8 cellular contexts compared by ENCODE assay signal in genomic region chr12:124493809-124494750, GRCh38.
A peak's percentile ranks its signal among the peaks of the same experiment; 100 is the strongest.
DNase-seq lines count a peak whose midpoint lies in the region; ATAC-seq and TF ChIP-seq lines count a peak whose summit lies in the region.

No MANE protein-coding gene starts in this region.

- BruUV-seq in MCF 10A (replicated peaks; lab: Mats Ljungman, UMichigan) = no TSS peak

- H3K27ac Mint-ChIP-seq in MCF 10A (ENCODE audit: low read depth, unreplicated experiment) = no peak overlapping the region

- no peak for TF ChIP-seq CTCF in MCF 10A (IDR thresholded peaks at IDR 0.05; ENCODE audit: unreplicated experiment)

- intact Hi-C loops in MCF 10A (cut with micrococcal nuclease) = no loop called here

- peaks cover 37% of the 10 kb centered on the region for H3K36me3 Mint-ChIP-seq in MCF 10A (ENCODE audit: insufficient read depth, unreplicated experiment)

- CTCF ChIA-PET in MCF 10A (lab: Yijun Ruan, JAX) = interaction anchor here (0.7 to 0.8 kb wide), 2 partner anchors 11 to 134 kb away, joined by 3 to 6 read pairs; no protein-coding TSS in a partner anchor

- DNase-seq in activated naive CD4-positive, alpha-beta T cell treated with Interleukin-2 at 50 U/mL for 16 hours = peak; percentile 64
- DNase-seq in activated naive CD4-positive, alpha-beta T cell (lab: John Stamatoyannopoulos, UW) = no peak
- DNase-seq in activated T-cell treated with anti-CD3 and anti-CD28 coated beads for 48 hours (ENCODE audit: low read depth) (peak; percentile 50), MCF 10A (ENCODE audit: unreplicated experiment) (no peak), NCI-H1092 (lab: John Stamatoyannopoulos, UW) (no peak), NCI-H2107 (lab: John Stamatoyannopoulos, UW) (no peak)
- DNase-seq in stimulated activated CD8-positive, alpha-beta memory T cell treated with anti-CD3 and anti-CD28 coated beads, Interleukin-12 subunit alpha, Interleukin-12 subunit beta, amount 100 ng/mL, for 4 hours (ENCODE audit: low read depth) = peak; percentile 39

- H3K4me3 Mint-ChIP-seq in MCF 10A (ENCODE audit: unreplicated experiment) = no peak overlapping the region

- POLR2A ChIA-PET in MCF 10A (lab: Yijun Ruan, JAX) = interaction anchor here (1.0 kb wide), 2 partner anchors 16 to 25 kb away, joined by 3 read pairs; no protein-coding TSS in a partner anchor

- no peaks in the 10 kb centered on the region for H3K27me3 Mint-ChIP-seq in MCF 10A (ENCODE audit: insufficient read depth, unreplicated experiment)

- H3K9me3 Mint-ChIP-seq in MCF 10A (ENCODE audit: unreplicated experiment) = no peaks in the 10 kb centered on the region

- peak; percentile 85 for ATAC-seq in HG03139 (IDR thresholded peaks at IDR 0.05; ENCODE audit: unreplicated experiment)

- H3K4me1 Mint-ChIP-seq in MCF 10A (ENCODE audit: insufficient read depth, unreplicated experiment) = peaks cover 15% of the 10 kb centered on the region

Comparison
In these comparisons a context has a peak if more than half of its experiments do, and no peak if none do; other contexts are left out.
1. DNase-seq: peak in activated naive CD4-positive, alpha-beta T cell treated with Interleukin-2 at 50 U/mL for 16 hours (single experiment), activated T-cell treated with anti-CD3 and anti-CD28 coated beads for 48 hours (single experiment) and stimulated activated CD8-positive, alpha-beta memory T cell treated with anti-CD3 and anti-CD28 coated beads, Interleukin-12 subunit alpha, Interleukin-12 subunit beta, amount 100 ng/mL, for 4 hours (single experiment); none in activated naive CD4-positive, alpha-beta T cell (0 of 4), MCF 10A (single experiment), NCI-H1092 (single experiment) and NCI-H2107 (single experiment).